ENCODE assay signal across 11 cellular contexts in the genomic region with DNA sequence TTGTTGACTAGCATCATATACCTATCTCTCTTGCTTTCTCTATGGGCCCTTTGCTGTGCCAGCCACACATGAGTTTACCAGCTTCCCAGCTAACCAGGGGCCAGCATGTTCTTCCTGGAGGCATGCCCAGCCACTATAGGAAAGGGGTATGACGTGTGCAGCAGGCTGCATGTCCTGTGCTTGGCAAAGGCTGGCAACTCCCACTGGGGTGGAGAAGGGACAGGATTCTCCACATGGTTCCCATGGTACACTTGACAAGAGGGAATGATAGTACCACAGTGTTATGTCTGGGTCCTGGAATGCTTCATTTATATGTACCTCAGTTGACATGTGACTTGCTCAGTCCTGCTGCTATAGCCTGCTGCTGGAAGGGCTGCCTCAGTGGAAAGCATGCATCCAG.
DNase-seq lines count a peak whose midpoint lies in the region; ATAC-seq and TF ChIP-seq lines count a peak whose summit lies in the region.
"Had no signal": no experiment of that assay in that cellular context is flagged by ENCODE, and none has a peak within 500 bp of the region (broad histone marks: within the 10 kb centered on the region; RNA-seq: fewer than 3 reads in every experiment).

No MANE protein-coding gene starts in this region.

- H3K27me3 Mint-ChIP-seq in activated T-helper 1 cell treated with anti-CD3 and anti-CD28 coated beads, Interleukin-12 subunit alpha, Interleukin-12 subunit beta, Interleukin-2, Interleukin-4 antibody, amounts not matched to agents 30 ng/mL and 10 ng/mL and 1 ng/mL, durations not matched to agents 14 hours and 24 hours and 36 hours (ENCODE audit: insufficient read depth), result no peaks in the 10 kb centered on the region

- no peak overlapping the region for H3K27ac Mint-ChIP-seq in activated T-helper 1 cell treated with anti-CD3 and anti-CD28 coated beads, Interleukin-12 subunit alpha, Interleukin-12 subunit beta, Interleukin-2, Interleukin-4 antibody, amounts not matched to agents 30 ng/mL and 10 ng/mL and 1 ng/mL, durations not matched to agents 14 hours and 24 hours and 36 hours

- intact Hi-C loops in Right ventricle myocardium inferior (cut with DNase I), result loop anchor here (10.0 kb wide), 1 partner anchor 67 kb away; no protein-coding TSS in a partner anchor
- intact Hi-C loops in cardiac septum (cut with DNase I), result no loop called here
- intact Hi-C loops in activated T-helper 1 cell treated with anti-CD3 and anti-CD28 coated beads, Interleukin-12 subunit alpha, Interleukin-12 subunit beta, Interleukin-2, Interleukin-4 antibody, amounts not matched to agents 30 ng/mL and 10 ng/mL and 1 ng/mL, durations not matched to agents 14 hours and 24 hours and 36 hours (cut with micrococcal nuclease), result no loop called here

- peak; percentile 57 for DNase-seq in Right ventricle myocardium inferior (ENCODE audit: missing footprints)
- no peak for DNase-seq in cardiac septum (ENCODE audit: low spot score)
- DNase-seq in epithelial cell of esophagus (ENCODE audit: low read depth), result peak; percentile 73
- peak; percentile 53 to 56 for DNase-seq in lung microvascular endothelial cell (ENCODE audit: low read depth in 2 of 2)
- no peak for DNase-seq in stimulated activated naive CD4-positive, alpha-beta T cell treated with Interleukin-2 at 50 U/mL for 16 hours (lab: John Stamatoyannopoulos, UW)
- no peak for DNase-seq in activated T-helper 1 cell treated with anti-CD3 and anti-CD28 coated beads, Interleukin-12 subunit alpha, Interleukin-12 subunit beta, Interleukin-2, Interleukin-4 antibody, amounts not matched to agents 30 ng/mL and 10 ng/mL and 1 ng/mL, durations not matched to agents 14 hours and 24 hours and 36 hours (ENCODE audit: low spot score)
- DNase-seq: NCI-H524 treated with DMSO at 0.1 percent for 48 hours had no signal

- H3K36me3 Mint-ChIP-seq in activated T-helper 1 cell treated with anti-CD3 and anti-CD28 coated beads, Interleukin-12 subunit alpha, Interleukin-12 subunit beta, Interleukin-2, Interleukin-4 antibody, amounts not matched to agents 30 ng/mL and 10 ng/mL and 1 ng/mL, durations not matched to agents 14 hours and 24 hours and 36 hours (ENCODE audit: low read depth), result peaks cover 3% of the 10 kb centered on the region

- ATAC-seq in Right ventricle myocardium inferior (peak; percentile 88), HG02938 (IDR thresholded peaks at IDR 0.05; ENCODE audit: unreplicated experiment) (no peak), GM18873 (IDR thresholded peaks at IDR 0.05; ENCODE audit: low FRiP score, unreplicated experiment) (no peak)
- ATAC-seq: K562 had no signal

- H3K4me3 ChIP-seq in epithelial cell of esophagus (ENCODE audit: low read length), result no peak overlapping the region
- H3K4me3 ChIP-seq: K562, SK-N-MC had no signal

- H3K9me3 Mint-ChIP-seq in activated T-helper 1 cell treated with anti-CD3 and anti-CD28 coated beads, Interleukin-12 subunit alpha, Interleukin-12 subunit beta, Interleukin-2, Interleukin-4 antibody, amounts not matched to agents 30 ng/mL and 10 ng/mL and 1 ng/mL, durations not matched to agents 14 hours and 24 hours and 36 hours, result peaks cover under 1% of the 10 kb centered on the region

- peaks cover 4% of the 10 kb centered on the region for H3K4me1 Mint-ChIP-seq in activated T-helper 1 cell treated with anti-CD3 and anti-CD28 coated beads, Interleukin-12 subunit alpha, Interleukin-12 subunit beta, Interleukin-2, Interleukin-4 antibody, amounts not matched to agents 30 ng/mL and 10 ng/mL and 1 ng/mL, durations not matched to agents 14 hours and 24 hours and 36 hours (ENCODE audit: low read depth)

- no peak overlapping the region for H3K4me3 Mint-ChIP-seq in activated T-helper 1 cell treated with anti-CD3 and anti-CD28 coated beads, Interleukin-12 subunit alpha, Interleukin-12 subunit beta, Interleukin-2, Interleukin-4 antibody, amounts not matched to agents 30 ng/mL and 10 ng/mL and 1 ng/mL, durations not matched to agents 14 hours and 24 hours and 36 hours

- TF ChIP-seq CTCF in epithelial cell of esophagus (IDR thresholded peaks at IDR 0.05; ENCODE audit: insufficient read depth, low read depth, low read length, missing control alignments), result no peak

Comparison
In these comparisons a context has a peak if more than half of its experiments do, and no peak if none do; other contexts are left out.
1. DNase-seq: peak in Right ventricle myocardium inferior (single experiment), epithelial cell of esophagus (single experiment) and lung microvascular endothelial cell (2 of 2); none in cardiac septum (single experiment), stimulated activated naive CD4-positive, alpha-beta T cell treated with Interleukin-2 at 50 U/mL for 16 hours (single experiment) and activated T-helper 1 cell treated with anti-CD3 and anti-CD28 coated beads, Interleukin-12 subunit alpha, Interleukin-12 subunit beta, Interleukin-2, Interleukin-4 antibody, amounts not matched to agents 30 ng/mL and 10 ng/mL and 1 ng/mL, durations not matched to agents 14 hours and 24 hours and 36 hours (single experiment).